In genomic region chr15:39360417-39360816, GRCh38 we compare ENCODE assay signal across 25 cellular contexts.
A peak's percentile ranks its signal among the peaks of the same experiment; 100 is the strongest.
DNase-seq lines count a peak whose midpoint lies in the region; ATAC-seq and TF ChIP-seq lines count a peak whose summit lies in the region.
"Had no signal": no experiment of that assay in that cellular context is flagged by ENCODE, and none has a peak within 500 bp of the region (broad histone marks: within the 10 kb centered on the region; RNA-seq: fewer than 3 reads in every experiment).

No MANE protein-coding gene starts in this region.

- H3K36me3 ChIP-seq in body of pancreas (replicated peaks in 1 of 2; ENCODE audit: insufficient read depth in 1 of 2, low read depth in 2 of 2) = no peaks in the 10 kb centered on the region
- H3K36me3 ChIP-seq: BLaER1 treated with 17β-estradiol and CSF1 and Interleukin-3, amounts not matched to agents 10 nM and 100 nM; cardiac muscle cell; left ventricle myocardium inferior; prostate gland; SJSA1 had no signal

- no peaks in the 10 kb centered on the region for H3K9me3 ChIP-seq in body of pancreas
- H3K9me3 ChIP-seq: BLaER1 treated with 17β-estradiol and CSF1 and Interleukin-3, amounts not matched to agents 10 nM and 100 nM; Caco-2; left ventricle myocardium inferior; prostate gland; SJSA1 had no signal

- TF ChIP-seq CTCF in body of pancreas (IDR thresholded peaks at IDR 0.05) = no peak

- ATAC-seq in body of pancreas = peak; percentile 38
- ATAC-seq: naive thymus-derived CD4-positive, alpha-beta T cell; stimulated activated effector memory CD8-positive, alpha-beta T cell treated with anti-CD3 and anti-CD28 coated beads, Interleukin-12 subunit alpha, Interleukin-12 subunit beta, amount 100 ng/mL, for 72 hours had no signal

- DNase-seq in EL (peak; percentile 51), body of pancreas (no peak), glomerular visceral epithelial cell (ENCODE audit: extremely low spot score) (peak; percentile 80), renal cortical epithelial cell (ENCODE audit: low read depth) (peak; percentile 51), COLO829 (ENCODE audit: low spot score) (no peak), HK-2 (ENCODE audit: unreplicated experiment) (no peak), NCI-H1417 (lab: John Stamatoyannopoulos, UW) (no peak), NCI-H2196 treated with DMSO at 0.1 percent for 48 hours (lab: John Stamatoyannopoulos, UW; ENCODE audit: unreplicated experiment) (no peak)
- DNase-seq: activated CD4-positive, alpha-beta T cell treated with anti-CD3 and anti-CD28 coated beads, Interleukin-2, amount 50 U/mL, for 1 hour; activated CD4-positive, CD25-positive, alpha-beta regulatory T cell; activated effector memory CD4-positive, alpha-beta T cell treated with anti-CD3 and anti-CD28 coated beads, Interleukin-2, amount 50 U/mL, for 16 hours; activated naive CD8-positive, alpha-beta T cell treated with anti-CD3 and anti-CD28 coated beads for 36 hours; activated T-cell treated with anti-CD3 and anti-CD28 coated beads, Interleukin-2, amount 50 U/mL, for 1 hour; aorta; Caco-2; cortex of kidney; left ventricle myocardium inferior; naive thymus-derived CD4-positive, alpha-beta T cell; NCI-H1694; trophoblast cell had no signal

- H3K27me3 ChIP-seq in body of pancreas = no peaks in the 10 kb centered on the region
- H3K27me3 ChIP-seq: BLaER1 treated with 17β-estradiol and CSF1 and Interleukin-3, amounts not matched to agents 10 nM and 100 nM; cardiac muscle cell; SJSA1 had no signal

- no peak overlapping the region for H3K27ac ChIP-seq in body of pancreas
- H3K27ac ChIP-seq: BLaER1 treated with 17β-estradiol and CSF1 and Interleukin-3, amounts not matched to agents 10 nM and 100 nM; cardiac muscle cell; left ventricle myocardium inferior; prostate gland; SJSA1 had no signal

- 31 to 42% methylated on average over 2 of the region's 2 CpGs for WGBS in body of pancreas, 2 donors

- no peak overlapping the region for H3K4me3 ChIP-seq in body of pancreas
- H3K4me3 ChIP-seq: BLaER1 treated with 17β-estradiol and CSF1 and Interleukin-3, amounts not matched to agents 10 nM and 100 nM; cardiac muscle cell; left ventricle myocardium inferior; prostate gland; SJSA1 had no signal

- intact Hi-C loops in body of pancreas (cut with DNase I) = no loop called here

- H3K4me1 ChIP-seq in body of pancreas = peaks cover 30% of the 10 kb centered on the region
- H3K4me1 ChIP-seq: BLaER1 treated with 17β-estradiol and CSF1 and Interleukin-3, amounts not matched to agents 10 nM and 100 nM had no signal

- TF ChIP-seq POLR2A in body of pancreas (IDR thresholded peaks at IDR 0.05) = no peak

Comparison
In these comparisons a context has a peak if more than half of its experiments do, and no peak if none do; other contexts are left out.
1. DNase-seq: peak in EL (single experiment), glomerular visceral epithelial cell (single experiment) and renal cortical epithelial cell (single experiment); none in body of pancreas (0 of 4), COLO829 (single experiment), HK-2 (single experiment), NCI-H1417 (0 of 3) and NCI-H2196 treated with DMSO at 0.1 percent for 48 hours (single experiment).